ENCODE assay signal across 15 cellular contexts in genomic region chr11:13868710-13869403, GRCh38.
DNase-seq lines count a peak whose midpoint lies in the region; ATAC-seq and TF ChIP-seq lines count a peak whose summit lies in the region.
"Had no signal": no experiment of that assay in that cellular context is flagged by ENCODE, and none has a peak within 500 bp of the region (broad histone marks: within the 10 kb centered on the region; RNA-seq: fewer than 3 reads in every experiment).

No MANE protein-coding gene starts in this region.

- no peaks in the 10 kb centered on the region for H3K27me3 ChIP-seq in breast epithelium
- H3K27me3 ChIP-seq: dorsolateral prefrontal cortex had no signal

- no peaks in the 10 kb centered on the region for H3K9me3 Mint-ChIP-seq in MCF 10A (ENCODE audit: unreplicated experiment)
- peaks cover 5 to 12% of the 10 kb centered on the region in 2 donors for H3K9me3 Mint-ChIP-seq in activated naive CD4-positive, alpha-beta T cell treated with anti-CD3 and anti-CD28 coated beads, Interleukin-2, amount 50 U/mL, for 72 hours

- no peak overlapping the region for H3K4me3 Mint-ChIP-seq in MCF 10A (ENCODE audit: unreplicated experiment)

- no peak for TF ChIP-seq CTCF in MCF 10A (IDR thresholded peaks at IDR 0.05; ENCODE audit: unreplicated experiment)
- TF ChIP-seq CTCF in breast epithelium (IDR thresholded peaks at IDR 0.05) = no peak

- peaks cover 19% of the 10 kb centered on the region for H3K27me3 Mint-ChIP-seq in MCF 10A (ENCODE audit: insufficient read depth, unreplicated experiment)

- peak; percentile 52 for DNase-seq in MCF 10A (ENCODE audit: unreplicated experiment)
- no peak for DNase-seq in breast epithelium (ENCODE audit: low spot score in 2 of 2)
- peak; percentile 25 for DNase-seq in T follicular helper cell (ENCODE audit: low read depth)
- DNase-seq in activated naive CD4-positive, alpha-beta T cell treated with anti-CD3 and anti-CD28 coated beads, Interleukin-2, amount 50 U/mL, for 72 hours (ENCODE audit: low spot score in 2 of 2) = peak in 1 of 2 donors; percentile 8
- DNase-seq in stimulated activated naive CD8-positive, alpha-beta T cell treated with anti-CD3 and anti-CD28 coated beads, Interleukin-15, Interleukin-2, amounts not matched to agents 100 U/mL and 50 U/mL, for 24 hours = no peak
- DNase-seq in NCI-H2171 treated with DMSO at 0.1 percent for 48 hours (lab: John Stamatoyannopoulos, UW) = no peak
- DNase-seq in GDM1 (lab: John Stamatoyannopoulos, UW) = no peak
- DNase-seq: activated CD4-positive, CD25-positive, alpha-beta regulatory T cell; anterior cingulate cortex; dorsolateral prefrontal cortex; H7; NCI-H1417; NCI-H446 treated with DMSO at 0.1 percent for 48 hours had no signal

- no peaks in the 10 kb centered on the region for H3K36me3 Mint-ChIP-seq in MCF 10A (ENCODE audit: insufficient read depth, unreplicated experiment)
- H3K36me3 Mint-ChIP-seq in activated naive CD4-positive, alpha-beta T cell treated with anti-CD3 and anti-CD28 coated beads, Interleukin-2, amount 50 U/mL, for 72 hours = peaks cover 5 to 15% of the 10 kb centered on the region in 2 donors

- no peaks in the 10 kb centered on the region for H3K4me1 ChIP-seq in breast epithelium

- POLR2A ChIA-PET in MCF 10A (lab: Yijun Ruan, JAX) = interaction anchor here (0.6 to 0.8 kb wide), 2 partner anchors 11 to 880 kb away, joined by 3 read pairs; no protein-coding TSS in a partner anchor

- no peaks in the 10 kb centered on the region for H3K9me3 ChIP-seq in breast epithelium

- TF ChIP-seq POLR2A in breast epithelium (IDR thresholded peaks at IDR 0.05) = no peak

- H3K36me3 ChIP-seq in breast epithelium = no peaks in the 10 kb centered on the region

- no peak overlapping the region for H3K4me3 ChIP-seq in breast epithelium
- H3K4me3 ChIP-seq: dorsolateral prefrontal cortex had no signal

- H3K27ac Mint-ChIP-seq in MCF 10A (ENCODE audit: low read depth, unreplicated experiment) = no peak overlapping the region
- peak overlapping the region; percentile 90 to 94 for H3K27ac Mint-ChIP-seq in activated naive CD4-positive, alpha-beta T cell treated with anti-CD3 and anti-CD28 coated beads, Interleukin-2, amount 50 U/mL, for 72 hours

- no peak overlapping the region for H3K27ac ChIP-seq in breast epithelium
- H3K27ac ChIP-seq: dorsolateral prefrontal cortex had no signal

- intact Hi-C loops in MCF 10A (cut with micrococcal nuclease) = no loop called here
- intact Hi-C loops in breast epithelium (cut with DNase I; ENCODE audit: low total_unique reads) = no loop called here

- peak; percentile 98 for ATAC-seq in activated naive CD4-positive, alpha-beta T cell treated with anti-CD3 and anti-CD28 coated beads, Interleukin-2, amount 50 U/mL, for 72 hours
- ATAC-seq in stimulated activated naive CD8-positive, alpha-beta T cell treated with anti-CD3 and anti-CD28 coated beads, Interleukin-15, Interleukin-2, amounts not matched to agents 100 U/mL and 50 U/mL, for 24 hours = peak; percentile 97
- no peak for ATAC-seq in HG02763 (IDR thresholded peaks at IDR 0.05; ENCODE audit: unreplicated experiment)
- ATAC-seq: Right ventricle myocardium inferior had no signal

- CTCF ChIA-PET in MCF 10A (lab: Yijun Ruan, JAX) = interaction anchor here (1.2 to 1.3 kb wide), 2 partner anchors 88 to 381 kb away, joined by 3 to 4 read pairs; no protein-coding TSS in a partner anchor

- BruUV-seq in MCF 10A (replicated peaks; lab: Mats Ljungman, UMichigan) = no TSS peak

- H3K4me1 Mint-ChIP-seq in MCF 10A (ENCODE audit: insufficient read depth, unreplicated experiment) = peaks cover 21% of the 10 kb centered on the region

Comparison
In these comparisons a context has a peak if more than half of its experiments do, and no peak if none do; other contexts are left out.
1. DNase-seq: peak in MCF 10A (single experiment) and T follicular helper cell (single experiment); none in breast epithelium (0 of 2), stimulated activated naive CD8-positive, alpha-beta T cell treated with anti-CD3 and anti-CD28 coated beads, Interleukin-15, Interleukin-2, amounts not matched to agents 100 U/mL and 50 U/mL, for 24 hours (single experiment), NCI-H2171 treated with DMSO at 0.1 percent for 48 hours (single experiment) and GDM1 (single experiment).